Comparison of ENCODE assay signal across 13 cellular contexts in the genomic region with DNA sequence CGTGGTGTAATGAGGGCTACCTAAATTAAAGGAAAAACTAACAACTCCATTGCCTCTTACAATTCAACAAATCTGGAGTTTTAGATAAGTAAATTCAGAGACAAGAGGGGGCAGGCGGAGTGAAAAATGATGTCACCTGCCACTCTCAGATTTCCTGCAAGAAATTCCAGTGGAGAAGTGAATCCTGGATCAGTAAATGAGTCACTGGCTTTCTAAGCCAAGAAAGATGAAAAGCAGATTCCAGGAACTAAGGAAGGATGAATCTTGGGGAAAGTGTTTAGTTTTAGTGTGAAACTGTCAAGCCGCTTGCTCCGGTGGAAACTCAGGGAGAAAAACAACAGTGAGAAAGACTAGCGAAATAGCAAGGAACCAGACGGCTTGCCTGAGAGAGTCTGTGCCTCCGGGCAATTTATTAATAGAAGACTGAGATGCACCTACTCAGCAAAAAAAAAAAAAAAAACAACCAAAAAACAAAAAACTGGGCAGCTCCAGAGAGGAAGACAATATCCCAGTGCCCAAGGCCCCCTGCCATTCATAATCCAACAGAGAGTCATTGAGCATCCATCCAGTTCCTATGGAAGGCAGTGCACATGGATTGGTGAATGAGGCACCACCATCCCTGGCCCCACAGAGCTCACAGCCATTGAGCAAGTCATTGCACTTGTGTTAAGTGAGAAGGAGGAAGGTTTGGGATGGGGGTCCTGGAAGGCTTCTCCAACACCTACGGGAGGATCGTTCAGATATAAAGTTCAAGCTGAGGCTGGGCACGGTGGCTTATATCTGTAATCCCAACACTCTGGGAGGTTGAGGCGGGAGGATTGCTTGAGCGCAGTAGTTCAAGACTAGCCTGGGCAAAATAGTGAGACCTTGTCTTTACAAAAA. TPM values are rescaled to one million over a fixed set of nuclear protein-coding genes. Genes with fewer than 3 reads are reported as not detected.
DNase-seq lines count a peak whose midpoint lies in the region; ATAC-seq and TF ChIP-seq lines count a peak whose summit lies in the region.
"Had no signal": no experiment of that assay in that cellular context is flagged by ENCODE, and none has a peak within 500 bp of the region (broad histone marks: within the 10 kb centered on the region; RNA-seq: fewer than 3 reads in every experiment).

No MANE protein-coding gene starts in this region.

- peak; percentile 19 for DNase-seq in RKO (ENCODE audit: low spot score)
- peak; percentile 78 for DNase-seq in epithelial cell of proximal tubule (ENCODE audit: low read depth)
- DNase-seq in omental fat pad (ENCODE audit: low spot score) = no peak
- no peak for DNase-seq in stimulated activated CD4-positive, alpha-beta T cell treated with anti-CD3 and anti-CD28 coated beads, Interleukin-4, amount 100 ng/mL, for 1 hour
- no peak for DNase-seq in NCI-H128 (lab: John Stamatoyannopoulos, UW; ENCODE audit: unreplicated experiment)
- no peak for DNase-seq in naive thymus-derived CD8-positive, alpha-beta T cell
- DNase-seq in NCI-H510A treated with DMSO at 0.1 percent for 48 hours (lab: John Stamatoyannopoulos, UW) = no peak
- DNase-seq: activated CD8-positive, alpha-beta memory T cell treated with anti-CD3 and anti-CD28 coated beads for 24 hours; erythroblast; left lung; NCI-H510A had no signal

- H3K79me2 ChIP-seq in DOHH2 (ENCODE audit: control insufficient read depth, low read length) = peaks cover 3% of the 10 kb centered on the region; the same call in 1 of the 2 replicates

- H3K4me2 ChIP-seq in DOHH2 (ENCODE audit: low read length) = peak overlapping the region; percentile 99

- H3K36me3 Mint-ChIP-seq in naive thymus-derived CD8-positive, alpha-beta T cell = no peaks in the 10 kb centered on the region

- H3K9me2 ChIP-seq in DOHH2 (replicated peaks; ENCODE audit: control insufficient read depth, low read length) = no peaks in the 10 kb centered on the region

- no peaks in the 10 kb centered on the region for H3K27me3 ChIP-seq in DOHH2 (ENCODE audit: control insufficient read depth, low read length)
- H3K27me3 ChIP-seq: left lung, right atrium auricular region had no signal

- peak overlapping the region; percentile 98 for H3K27ac ChIP-seq in DOHH2 (ENCODE audit: low read depth, low read length)
- H3K27ac ChIP-seq: left lung, right atrium auricular region had no signal

- peak overlapping the region in 3 of 10 donors; percentile 4 to 28 (median 24) for H3K4me3 Mint-ChIP-seq in naive thymus-derived CD8-positive, alpha-beta T cell

- H3K9me3 ChIP-seq in DOHH2 (ENCODE audit: control insufficient read depth, insufficient read depth, low read length) = no peaks in the 10 kb centered on the region
- H3K9me3 ChIP-seq: left lung, right atrium auricular region had no signal

- H3K9me3 Mint-ChIP-seq in naive thymus-derived CD8-positive, alpha-beta T cell = no peaks in the 10 kb centered on the region

- POLR2A ChIA-PET in naive thymus-derived CD8-positive, alpha-beta T cell (lab: Charles Lee) = interaction anchor here (0.9 to 4.6 kb wide), 7 partner anchors 23 to 506 kb away, joined by 3 to 33 read pairs (median 3); partner anchors contain the start of genes ATP6V0D1, CARMIL2, DDX28 and DUS2

- no peaks in the 10 kb centered on the region for H4K20me1 ChIP-seq in DOHH2 (ENCODE audit: control insufficient read depth, insufficient read depth, low read depth, low read length)

- H3K4me3 ChIP-seq in DOHH2 (ENCODE audit: low read length) = peak overlapping the region; percentile 60
- no peak overlapping the region for H3K4me3 ChIP-seq in epithelial cell of proximal tubule (ENCODE audit: low read depth, low read length)
- H3K4me3 ChIP-seq: left lung, right atrium auricular region had no signal

- peak; percentile 8 for ATAC-seq in omental fat pad (ENCODE audit: low FRiP score)
- ATAC-seq in naive thymus-derived CD8-positive, alpha-beta T cell = no peak
- ATAC-seq: left lung had no signal

- H3F3A ChIP-seq in DOHH2 (ENCODE audit: control insufficient read depth, insufficient read depth) = peaks cover 33% of the 10 kb centered on the region

- H3K4me1 Mint-ChIP-seq in naive thymus-derived CD8-positive, alpha-beta T cell = peaks cover 20 to 67% (median 51%) of the 10 kb centered on the region in 4 donors

- H3K4me1 ChIP-seq in DOHH2 (ENCODE audit: control insufficient read depth, low read length) = peaks cover 77% of the 10 kb centered on the region

- no peaks in the 10 kb centered on the region for H3K36me3 ChIP-seq in DOHH2 (ENCODE audit: control insufficient read depth, low read length)
- H3K36me3 ChIP-seq: left lung, right atrium auricular region had no signal

- TF ChIP-seq CTCF in DOHH2 (IDR thresholded peaks at IDR 0.05; ENCODE audit: low read depth, low read length, poor library complexity, severe bottlenecking) = no peak
- TF ChIP-seq CTCF in epithelial cell of proximal tubule (conservative IDR thresholded peaks at IDR 0.05; ENCODE audit: low read depth, low read length) = no peak
- no peak for TF ChIP-seq CTCF in omental fat pad (IDR thresholded peaks at IDR 0.05)

- peak overlapping the region in 5 of 10 donors; percentile 28 to 77 (median 42) for H3K27ac Mint-ChIP-seq in naive thymus-derived CD8-positive, alpha-beta T cell

- no peaks in the 10 kb centered on the region for H3K27me3 Mint-ChIP-seq in naive thymus-derived CD8-positive, alpha-beta T cell

RNA-seq across cellular contexts. Expression of gene RIPOR1, which starts 12.1 kb away (rescaled TPM):
- total RNA-seq in epithelial cell of proximal tubule (44.5 and 74.9 TPM in 2 replicates), omental fat pad (10 to 100 TPM; 27.4 to 91.1 (median 64.8) TPM)
- total RNA-seq in naive thymus-derived CD8-positive, alpha-beta T cell = 10 to 100 TPM; 50.1 to 57.2 TPM
- 1 to 10 TPM; 1.5 to 3.0 (median 2.3) TPM for polyA plus RNA-seq in naive thymus-derived CD8-positive, alpha-beta T cell

RNA-seq across cellular contexts. Expression of gene AGRP, which starts 33.2 kb away (rescaled TPM):
- not detected in 2 replicates for total RNA-seq in epithelial cell of proximal tubule
- total RNA-seq in omental fat pad = not detected
- total RNA-seq in naive thymus-derived CD8-positive, alpha-beta T cell = not detected
- polyA plus RNA-seq in naive thymus-derived CD8-positive, alpha-beta T cell = not detected
- total RNA-seq: right atrium auricular region had no signal

RNA-seq across cellular contexts. Expression of gene ATP6V0D1, which starts 35.6 kb away (rescaled TPM):
- total RNA-seq in epithelial cell of proximal tubule (97.9 and 120 TPM in 2 replicates), omental fat pad (100 to 1,000 TPM in 3 of 4 donors, 10 to 100 TPM in 1; 67.8 to 154 (median 124) TPM)
- total RNA-seq in naive thymus-derived CD8-positive, alpha-beta T cell = 10 to 100 TPM; 33.3 to 35.1 TPM
- 10 to 100 TPM; 74.7 to 89.6 (median 77.5) TPM for polyA plus RNA-seq in naive thymus-derived CD8-positive, alpha-beta T cell

RNA-seq across cellular contexts. Expression of gene CTCF, which starts 45.8 kb away (rescaled TPM):
- total RNA-seq in epithelial cell of proximal tubule (25.9 and 32.0 TPM in 2 replicates), omental fat pad (10 to 100 TPM; 24.2 to 42.9 (median 28.2) TPM)
- total RNA-seq in naive thymus-derived CD8-positive, alpha-beta T cell = 10 to 100 TPM; 67.5 to 67.6 TPM
- polyA plus RNA-seq in naive thymus-derived CD8-positive, alpha-beta T cell = 10 to 100 TPM; 37.1 to 61.1 (median 51.9) TPM

Comparison
In these comparisons a context has a peak if more than half of its experiments do, and no peak if none do; other contexts are left out.
1. DNase-seq: peak in RKO (single experiment) and epithelial cell of proximal tubule (single experiment); none in omental fat pad (single experiment), stimulated activated CD4-positive, alpha-beta T cell treated with anti-CD3 and anti-CD28 coated beads, Interleukin-4, amount 100 ng/mL, for 1 hour (single experiment), NCI-H128 (single experiment), naive thymus-derived CD8-positive, alpha-beta T cell (0 of 10) and NCI-H510A treated with DMSO at 0.1 percent for 48 hours (single experiment).